In genomic region chr2:122815120-122815519, GRCh38 we compare ENCODE assay signal across 23 cellular contexts.
"Had no signal": no experiment of that assay in that cellular context is flagged by ENCODE, and none has a peak within 500 bp of the region (broad histone marks: within the 10 kb centered on the region; RNA-seq: fewer than 3 reads in every experiment).

No MANE protein-coding gene starts in this region.

- H3K4me3 Mint-ChIP-seq: IgD-negative memory B cell, T-cell had no signal

- H3K27me3 ChIP-seq: SJCRH30 had no signal

- H3K36me3 ChIP-seq: SJCRH30 had no signal

- H3K9me3 ChIP-seq: SJCRH30 had no signal

- H3K36me3 Mint-ChIP-seq: IgD-negative memory B cell, T-cell had no signal

- H3K4me2 ChIP-seq: KMS-11 had no signal

- H3K4me1 ChIP-seq: SJCRH30 had no signal

- H3K4me3 ChIP-seq: K562, SJCRH30 had no signal

- H3K27me3 Mint-ChIP-seq: IgD-negative memory B cell, T-cell had no signal

- H3K9ac ChIP-seq: KMS-11 had no signal

- H3K27ac Mint-ChIP-seq: IgD-negative memory B cell, T-cell had no signal

- DNase-seq: Kasumi-1, NCI-H1092, NCI-H1105 treated with DMSO at 0.1 percent for 48 hours, NCI-H1417 treated with DMSO at 0.1 percent for 48 hours, NCI-H146, NCI-H1694 treated with DMSO at 0.1 percent for 48 hours, NCI-H1930, NCI-H2081, NCI-H2107, NCI-H226, NCI-H510A, NCI-H524 treated with DMSO at 0.1 percent for 48 hours, NCI-H69, NCI-H774, PC-3, SHP77 treated with DMSO at 0.1 percent for 48 hours, SJCRH30, SW 1271, T-cell had no signal

- H3K27ac ChIP-seq: HL-60, KMS-11, SJCRH30 had no signal

- H3K4me1 Mint-ChIP-seq: IgD-negative memory B cell, T-cell had no signal
